In the genomic region with DNA sequence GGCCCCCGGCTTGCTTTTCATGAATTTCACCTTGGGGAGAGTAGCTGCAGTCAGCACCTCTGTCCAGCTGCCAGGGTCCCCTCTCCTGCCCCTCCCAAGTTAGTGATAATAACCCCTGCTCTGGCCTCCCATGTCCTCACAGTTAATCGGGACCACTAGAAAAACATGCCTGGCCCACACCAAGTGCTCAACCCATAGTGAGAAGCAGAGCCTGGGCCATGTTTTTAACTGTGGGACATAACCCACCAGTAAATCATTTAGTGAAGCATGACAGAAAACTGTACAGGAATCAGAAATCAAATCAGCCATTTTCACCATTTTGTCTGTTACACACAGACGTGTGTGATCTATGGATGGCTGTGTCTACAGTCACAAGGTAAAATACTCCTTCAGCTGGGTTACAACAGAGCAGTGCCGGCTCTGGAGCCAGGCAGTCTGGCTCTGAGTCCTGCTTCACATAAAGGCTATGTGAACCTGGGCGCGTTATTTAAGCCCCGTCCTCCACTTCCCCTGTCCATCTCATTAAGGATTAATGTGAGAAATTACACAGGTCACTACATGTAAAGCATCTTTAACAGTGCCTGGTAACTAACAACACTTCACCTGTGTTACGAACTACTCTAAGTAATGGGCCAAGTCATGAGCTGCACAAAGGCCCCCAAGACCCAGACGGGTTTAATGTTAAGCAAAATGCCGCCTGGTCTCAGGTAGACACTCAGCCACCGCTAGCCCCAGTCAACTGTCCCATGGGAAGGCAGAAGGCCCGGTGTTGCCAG, we compare ENCODE assay signal across 10 cellular contexts. TPM values are rescaled to one million over a fixed set of nuclear protein-coding genes. Genes with fewer than 3 reads are reported as not detected.
DNase-seq lines count a peak whose midpoint lies in the region; ATAC-seq and TF ChIP-seq lines count a peak whose summit lies in the region.
"Had no signal": no experiment of that assay in that cellular context is flagged by ENCODE, and none has a peak within 500 bp of the region (broad histone marks: within the 10 kb centered on the region; RNA-seq: fewer than 3 reads in every experiment).

No MANE protein-coding gene starts in this region.

- H3K4me2 ChIP-seq in mesenchymal stem cell (ENCODE audit: low read length, poor library complexity, severe bottlenecking): no peak overlapping the region
- H3K4me2 ChIP-seq: BLaER1 had no signal

- no peak overlapping the region for H4K8ac ChIP-seq in mesenchymal stem cell (ENCODE audit: low read length)

- H3K4me1 ChIP-seq in right cardiac atrium (ENCODE audit: control insufficient read depth, insufficient read depth, low read length) (no peaks in the 10 kb centered on the region), adipocyte (ENCODE audit: control insufficient read depth, insufficient read depth, low read length) (peaks cover 7% of the 10 kb centered on the region), mesenchymal stem cell (ENCODE audit: control insufficient read depth, insufficient read depth, low read depth, low read length) (peaks cover 8% of the 10 kb centered on the region), vagina (peaks cover 62% of the 10 kb centered on the region)

- no peak overlapping the region for H3K27ac ChIP-seq in right cardiac atrium (ENCODE audit: low read length)
- no peak overlapping the region for H3K27ac ChIP-seq in mesenchymal stem cell (ENCODE audit: low read length, poor library complexity, severe bottlenecking)
- peak overlapping the region; percentile 47 for H3K27ac ChIP-seq in vagina
- H3K27ac ChIP-seq: BLaER1 had no signal

- H3K9ac ChIP-seq in adipocyte (ENCODE audit: low read length): peak overlapping the region; percentile 31
- H3K9ac ChIP-seq in mesenchymal stem cell (ENCODE audit: low read length): peak overlapping the region; percentile 34
- H3K9ac ChIP-seq: BLaER1 had no signal

- H2BK120ac ChIP-seq in mesenchymal stem cell (ENCODE audit: low read depth, low read length): no peak overlapping the region

- H3K79me1 ChIP-seq in mesenchymal stem cell (replicated peaks; ENCODE audit: low read length, poor library complexity, severe bottlenecking): peaks cover 13% of the 10 kb centered on the region

- no peak overlapping the region for H2AK5ac ChIP-seq in mesenchymal stem cell (ENCODE audit: low read length, severe bottlenecking)

- no peak overlapping the region for H4K91ac ChIP-seq in mesenchymal stem cell (ENCODE audit: low read length)

- no peak overlapping the region for H2AFZ ChIP-seq in mesenchymal stem cell (ENCODE audit: low read depth, low read length)

- H3K4me3 ChIP-seq in right cardiac atrium (ENCODE audit: low read length) (no peak overlapping the region), adipocyte (ENCODE audit: low read length) (no peak overlapping the region), mesenchymal stem cell (ENCODE audit: insufficient read depth in 1 of 2, low read depth in 1 of 2, low read length in 2 of 2) (no peak overlapping the region), vagina (no peak overlapping the region)
- H3K4me3 ChIP-seq: BLaER1 had no signal

- no peak for TF ChIP-seq POLR2A in vagina (IDR thresholded peaks at IDR 0.05)

- H3K14ac ChIP-seq in mesenchymal stem cell (ENCODE audit: low read length in 2 of 2): no peak overlapping the region

- H3K23ac ChIP-seq in mesenchymal stem cell (ENCODE audit: low read length in 2 of 2): no peak overlapping the region

- no peak for ATAC-seq in right cardiac atrium
- no peak for ATAC-seq in Right ventricle myocardium inferior
- no peak for ATAC-seq in HG03432 (IDR thresholded peaks at IDR 0.05; ENCODE audit: unreplicated experiment)
- ATAC-seq in HG03135 (IDR thresholded peaks at IDR 0.05; ENCODE audit: unreplicated experiment): no peak

- TF ChIP-seq CTCF in vagina (IDR thresholded peaks at IDR 0.05): no peak

- no peak overlapping the region for H2BK5ac ChIP-seq in mesenchymal stem cell (ENCODE audit: low read depth, low read length, poor library complexity, severe bottlenecking)

- WGBS in right cardiac atrium: 83% methylated on average over 12 of the region's 12 CpGs
- WGBS in mesenchymal stem cell: 98% methylated on average over 11 of the region's 12 CpGs

- intact Hi-C loops in right cardiac atrium (cut with DNase I): loop anchor here in 2 of 4 donors (10.0 kb wide), 1 partner anchor 194 kb away; a partner anchor contains a TSS
- intact Hi-C loops in Right ventricle myocardium inferior (cut with DNase I): no loop called here
- intact Hi-C loops in vagina (cut with DNase I): no loop called here

- H3K18ac ChIP-seq in mesenchymal stem cell (ENCODE audit: low read depth in 1 of 2, low read length in 2 of 2): no peak overlapping the region

- H3K4ac ChIP-seq in mesenchymal stem cell (ENCODE audit: low read depth in 1 of 2, low read length in 2 of 2): no peak overlapping the region

- H3K36me3 ChIP-seq in adipocyte (ENCODE audit: control insufficient read depth, insufficient read depth, low read length, severe bottlenecking): peaks cover 87% of the 10 kb centered on the region
- H3K36me3 ChIP-seq in mesenchymal stem cell (ENCODE audit: control insufficient read depth in 1 of 2, insufficient read depth in 2 of 2, low read depth in 1 of 2, low read length in 2 of 2): peaks cover 88 to 92% of the 10 kb centered on the region in 2 experiments
- H3K36me3 ChIP-seq in vagina: peaks cover 20 to 87% of the 10 kb centered on the region in 2 donors

- no peak overlapping the region for H2BK12ac ChIP-seq in mesenchymal stem cell (ENCODE audit: low read length in 2 of 2)

- no peak overlapping the region for H2BK15ac ChIP-seq in mesenchymal stem cell (ENCODE audit: low read depth, poor library complexity, severe bottlenecking)

- H3K9me3 ChIP-seq in right cardiac atrium (ENCODE audit: control insufficient read depth, low read length) (no peaks in the 10 kb centered on the region), adipocyte (ENCODE audit: control insufficient read depth, low read length) (no peaks in the 10 kb centered on the region), mesenchymal stem cell (ENCODE audit: control insufficient read depth, low read length) (no peaks in the 10 kb centered on the region), vagina (no peaks in the 10 kb centered on the region)
- H3K9me3 ChIP-seq: BLaER1 had no signal

- DNase-seq in right cardiac atrium (peak in 2 of 3 donors; percentile 8 to 13), Right ventricle myocardium inferior (ENCODE audit: missing footprints) (no peak), adipocyte (ENCODE audit: low read depth) (no peak), mesenchymal stem cell (no peak), vagina (ENCODE audit: extremely low spot score in 2 of 2) (no peak), NCI-H2196 treated with DMSO at 0.1 percent for 48 hours (lab: John Stamatoyannopoulos, UW; ENCODE audit: unreplicated experiment) (no peak)
- DNase-seq: NCI-H2029 had no signal

- H3K27me3 ChIP-seq in right cardiac atrium (ENCODE audit: control insufficient read depth, insufficient read depth) (no peaks in the 10 kb centered on the region), adipocyte (replicated peaks; ENCODE audit: control insufficient read depth, insufficient read depth, low read length) (no peaks in the 10 kb centered on the region), mesenchymal stem cell (ENCODE audit: control insufficient read depth in 1 of 2, insufficient read depth in 1 of 2, low read length in 2 of 2) (no peaks in the 10 kb centered on the region), vagina (no peaks in the 10 kb centered on the region)
- H3K27me3 ChIP-seq: BLaER1 had no signal

RNA-seq across cellular contexts. Expression of a gene that starts 7.6 kb away (rescaled TPM):
- total RNA-seq in right cardiac atrium: 100 to 1,000 TPM; 403 to 585 (median 523) TPM
- 1,015 TPM for polyA plus RNA-seq in right cardiac atrium
- total RNA-seq in Right ventricle myocardium inferior: 1,308 TPM
- polyA plus RNA-seq in mesenchymal stem cell (2013, experiment 1 of 2): 137 TPM
- 137 TPM for polyA plus RNA-seq in mesenchymal stem cell (2013, experiment 2 of 2)
- 158 TPM for total RNA-seq in vagina

RNA-seq across cellular contexts. Expression of a gene that starts 10.6 kb away (rescaled TPM):
- 100 to 1,000 TPM; 146 to 206 (median 178) TPM for total RNA-seq in right cardiac atrium
- 131 TPM for polyA plus RNA-seq in right cardiac atrium
- 184 TPM for total RNA-seq in Right ventricle myocardium inferior
- polyA plus RNA-seq in mesenchymal stem cell (2013, experiment 1 of 2): 177 TPM
- polyA plus RNA-seq in mesenchymal stem cell (2013, experiment 2 of 2): 181 TPM
- 190 TPM for total RNA-seq in vagina

RNA-seq across cellular contexts. Expression of a gene that starts 26.4 kb away (rescaled TPM):
- total RNA-seq in right cardiac atrium: 1 to 10 TPM in 2 of 4 donors, under 1 TPM in 2; 0.56 to 1.2 (median 0.85) TPM
- 0.45 TPM for polyA plus RNA-seq in right cardiac atrium
- 0.76 TPM for total RNA-seq in Right ventricle myocardium inferior
- polyA plus RNA-seq in mesenchymal stem cell (2013, experiment 1 of 2): 0.11 TPM
- polyA plus RNA-seq in mesenchymal stem cell (2013, experiment 2 of 2): 0.15 TPM
- total RNA-seq in vagina: not detected

RNA-seq across cellular contexts. Expression of a gene that starts 38.9 kb away (rescaled TPM):
- total RNA-seq in right cardiac atrium (1 to 10 TPM; 3.1 to 4.6 (median 3.5) TPM), Right ventricle myocardium inferior (4.1 TPM), vagina (7.4 TPM)
- polyA plus RNA-seq in right cardiac atrium: 7.2 TPM
- 1.1 TPM for polyA plus RNA-seq in mesenchymal stem cell (2013, experiment 1 of 2)
- 1.6 TPM for polyA plus RNA-seq in mesenchymal stem cell (2013, experiment 2 of 2)

RNA-seq across cellular contexts. Expression of a gene that starts 50.2 kb away (rescaled TPM):
- total RNA-seq in right cardiac atrium (not detected), Right ventricle myocardium inferior (not detected), vagina (760 TPM)
- 0.70 TPM for polyA plus RNA-seq in right cardiac atrium
- polyA plus RNA-seq in mesenchymal stem cell (2013, experiment 1 of 2): not detected
- not detected for polyA plus RNA-seq in mesenchymal stem cell (2013, experiment 2 of 2)

Comparison
In these comparisons a context has a peak if more than half of its experiments do, and no peak if none do; other contexts are left out.
1. DNase-seq: peak in right cardiac atrium (2 of 3); none in Right ventricle myocardium inferior (single experiment), adipocyte (single experiment), mesenchymal stem cell (single experiment), vagina (0 of 2) and NCI-H2196 treated with DMSO at 0.1 percent for 48 hours (single experiment).